In the genomic region with DNA sequence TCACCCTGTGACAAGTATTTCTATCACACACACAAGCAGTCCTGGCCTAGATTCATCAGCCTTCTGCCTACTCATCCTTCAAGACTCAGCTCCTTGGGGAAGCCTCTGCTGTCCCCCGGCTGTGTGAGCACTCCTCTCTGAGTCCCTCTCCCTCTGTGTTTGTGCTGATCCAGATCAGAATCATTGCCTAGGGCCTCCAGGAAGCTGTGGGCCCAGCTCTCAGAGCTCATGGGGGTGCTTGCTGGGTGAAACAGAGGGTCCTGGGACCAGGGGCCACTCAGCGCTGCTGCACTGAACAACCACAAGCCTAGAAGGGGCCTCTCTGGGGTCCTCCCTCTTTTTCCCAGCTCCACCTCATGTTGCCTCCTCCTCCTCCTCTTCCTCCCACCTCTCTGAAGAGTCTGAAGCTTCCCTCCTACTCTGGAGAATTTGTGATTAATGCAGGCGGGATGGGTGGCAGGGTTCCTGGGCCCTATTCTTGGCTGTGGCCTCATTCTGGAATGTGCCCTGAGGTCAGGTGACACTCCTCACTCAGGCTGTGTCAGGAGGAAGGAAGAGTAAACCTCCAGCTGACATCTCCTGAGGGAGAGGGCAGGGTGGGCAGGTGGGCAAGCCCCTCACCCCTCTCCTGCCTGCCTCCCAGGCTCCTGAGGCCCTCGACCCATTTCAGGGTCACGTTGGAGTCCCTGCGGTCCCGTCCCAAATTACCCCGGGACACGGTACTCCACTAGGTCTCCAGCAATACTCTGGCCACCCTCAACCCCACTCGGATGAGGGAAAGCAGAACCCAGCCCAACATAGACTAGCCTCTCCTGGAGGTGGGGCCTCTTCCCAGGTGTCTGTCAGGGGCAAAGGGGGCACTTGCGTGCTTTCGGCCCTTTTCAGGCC, we compare ENCODE assay signal across 14 cellular contexts. TPM values are rescaled to one million over a fixed set of nuclear protein-coding genes. Genes with fewer than 3 reads are reported as not detected.
DNase-seq lines count a peak whose midpoint lies in the region; ATAC-seq and TF ChIP-seq lines count a peak whose summit lies in the region.
"Had no signal": no experiment of that assay in that cellular context is flagged by ENCODE, and none has a peak within 500 bp of the region (broad histone marks: within the 10 kb centered on the region; RNA-seq: fewer than 3 reads in every experiment).

No MANE protein-coding gene starts in this region.

- no peaks in the 10 kb centered on the region for H3K27me3 ChIP-seq in GM23338 (ENCODE audit: insufficient read depth)
- H3K27me3 ChIP-seq in colonic mucosa: no peaks in the 10 kb centered on the region
- H3K27me3 ChIP-seq in WERI-Rb-1 (ENCODE audit: insufficient read depth, low read depth, severe bottlenecking): no peaks in the 10 kb centered on the region

- H2AFZ ChIP-seq in GM23338: peak overlapping the region; percentile 84

- H3K79me2 ChIP-seq in GM23338 (replicated peaks; ENCODE audit: insufficient read depth): no peaks in the 10 kb centered on the region

- H3K4me3 Mint-ChIP-seq in GM23338: no peak overlapping the region
- H3K4me3 Mint-ChIP-seq: activated T-cell treated with anti-CD3 and anti-CD28 coated beads, Interleukin-2, amount 50 U/mL, for 72 hours; CD4-positive, alpha-beta memory T cell; stimulated activated memory B cell treated with anti-CD40 and anti-IgM and Interleukin-4, amounts not matched to agents 10 μg/mL and 1 μg/mL and 100 μg/mL, for 72 hours had no signal

- no peaks in the 10 kb centered on the region for H3K9me2 ChIP-seq in GM23338 (ENCODE audit: insufficient read depth)

- peak overlapping the region; percentile 30; the same call in 1 of the 2 replicates for H3K27ac Mint-ChIP-seq in GM23338
- H3K27ac Mint-ChIP-seq: activated T-cell treated with anti-CD3 and anti-CD28 coated beads, Interleukin-2, amount 50 U/mL, for 72 hours; stimulated activated memory B cell treated with anti-CD40 and anti-IgM and Interleukin-4, amounts not matched to agents 10 μg/mL and 1 μg/mL and 100 μg/mL, for 72 hours had no signal

- no peak overlapping the region for H3K9ac ChIP-seq in colonic mucosa (ENCODE audit: low read depth in 2 of 2, low read length in 2 of 2)

- H3K4me3 ChIP-seq in GM23338: no peak overlapping the region
- H3K4me3 ChIP-seq in colonic mucosa: no peak overlapping the region
- H3K4me3 ChIP-seq in WERI-Rb-1 (ENCODE audit: low read depth, low read length): no peak overlapping the region

- no peaks in the 10 kb centered on the region for H3K9me3 Mint-ChIP-seq in GM23338
- H3K9me3 Mint-ChIP-seq: activated T-cell treated with anti-CD3 and anti-CD28 coated beads, Interleukin-2, amount 50 U/mL, for 72 hours; CD4-positive, alpha-beta memory T cell had no signal

- no peak; the same call in 2 of the 3 replicates for ATAC-seq in GM23338
- peak; percentile 60 to 63 for ATAC-seq in left cardiac atrium
- ATAC-seq: activated T-cell treated with anti-CD3 and anti-CD28 coated beads, Interleukin-2, amount 50 U/mL, for 72 hours; stimulated activated memory B cell treated with anti-CD40 and anti-IgM and Interleukin-4, amounts not matched to agents 10 μg/mL and 1 μg/mL and 100 μg/mL, for 72 hours had no signal

- H3K36me3 Mint-ChIP-seq in GM23338 (ENCODE audit: low read depth): no peaks in the 10 kb centered on the region
- H3K36me3 Mint-ChIP-seq: CD4-positive, alpha-beta memory T cell; stimulated activated memory B cell treated with anti-CD40 and anti-IgM and Interleukin-4, amounts not matched to agents 10 μg/mL and 1 μg/mL and 100 μg/mL, for 72 hours had no signal

- H3K27ac ChIP-seq in GM23338 (ENCODE audit: low read depth) (no peak overlapping the region), colonic mucosa (no peak overlapping the region), WERI-Rb-1 (no peak overlapping the region)

- DNase-seq in GM23338 (ENCODE audit: low spot score) (no peak), amniotic epithelial cell (ENCODE audit: low read depth) (peak; percentile 65), left cardiac atrium (no peak), renal cortical epithelial cell (ENCODE audit: low read depth) (peak; percentile 18), GM10266 (ENCODE audit: extremely low spot score) (no peak), colonic mucosa (no peak), WERI-Rb-1 (no peak)
- DNase-seq in activated CD4-positive, alpha-beta T cell treated with anti-CD3 and anti-CD28 coated beads, Interleukin-2, amount 50 U/mL, for 4 hours: no peak
- DNase-seq: activated T-cell treated with anti-CD3 and anti-CD28 coated beads, Interleukin-2, amount 50 U/mL, for 72 hours; CD4-positive, alpha-beta memory T cell; central memory CD4-positive, alpha-beta T cell; glutamatergic neuron; NCI-H2107 had no signal

- no peaks in the 10 kb centered on the region for H4K20me1 ChIP-seq in GM23338 (replicated peaks; ENCODE audit: insufficient read depth)

- no peaks in the 10 kb centered on the region for H3K36me3 ChIP-seq in GM23338 (ENCODE audit: insufficient read depth)
- H3K36me3 ChIP-seq in colonic mucosa: no peaks in the 10 kb centered on the region
- no peaks in the 10 kb centered on the region for H3K36me3 ChIP-seq in WERI-Rb-1

- H3K4me1 ChIP-seq in GM23338 (ENCODE audit: insufficient read depth) (no peaks in the 10 kb centered on the region; the same call in 1 of the 2 replicates), colonic mucosa (no peaks in the 10 kb centered on the region)

- H3K4me2 ChIP-seq in GM23338: no peak overlapping the region

- intact Hi-C loops in left cardiac atrium (cut with DNase I) (loop anchor here in 1 of 2 donors (5.0 to 10.0 kb wide), 2 partner anchors 107 to 301 kb away; a partner anchor contains a TSS), colonic mucosa (cut with DNase I) (no loop called here)

- H3K9me3 ChIP-seq in colonic mucosa (no peaks in the 10 kb centered on the region), WERI-Rb-1 (ENCODE audit: severe bottlenecking) (no peaks in the 10 kb centered on the region)

- H3K4me1 Mint-ChIP-seq in GM23338: peaks cover 5% of the 10 kb centered on the region; the same call in 2 of the 3 replicates

- H3F3A ChIP-seq in GM23338 (replicated peaks; ENCODE audit: low read depth): no peaks in the 10 kb centered on the region

- TF ChIP-seq CTCF in GM23338 (conservative IDR thresholded peaks at IDR 0.05; ENCODE audit: low read depth in 2 of 2) (no peak), GM10266 (IDR thresholded peaks at IDR 0.05; ENCODE audit: control insufficient read depth, insufficient read depth, low read depth, missing control alignments) (no peak), colonic mucosa (IDR thresholded peaks at IDR 0.05) (no peak), WERI-Rb-1 (IDR thresholded peaks at IDR 0.05; ENCODE audit: low read depth, low read length) (no peak)

- peaks cover 6% of the 10 kb centered on the region for H3K27me3 Mint-ChIP-seq in GM23338 (ENCODE audit: insufficient read depth, low read depth, poor library complexity)
- H3K27me3 Mint-ChIP-seq: stimulated activated memory B cell treated with anti-CD40 and anti-IgM and Interleukin-4, amounts not matched to agents 10 μg/mL and 1 μg/mL and 100 μg/mL, for 72 hours had no signal

TF ChIP-seq in GM23338, 12 proteins besides CTCF, POLR2A, EP300 and RAD21 (continues in another document):
- TF ChIP-seq JUNB (IDR thresholded peaks at IDR 0.05; ENCODE audit: unreplicated experiment) (no peak), EZH2phosphoT487 (IDR thresholded peaks at IDR 0.05; ENCODE audit: unreplicated experiment) (no peak), CREB1 (CRISPR knock-in tag; IDR thresholded peaks at IDR 0.05; ENCODE audit: low read depth) (no peak), ZNF114 (CRISPR knock-in tag; IDR thresholded peaks at IDR 0.05) (no peak), EZH2 (IDR thresholded peaks at IDR 0.05; ENCODE audit: low read depth, unreplicated experiment) (no peak), STAT1 (IDR thresholded peaks at IDR 0.05; ENCODE audit: unreplicated experiment) (no peak)
- TF ChIP-seq, protein P1, sequence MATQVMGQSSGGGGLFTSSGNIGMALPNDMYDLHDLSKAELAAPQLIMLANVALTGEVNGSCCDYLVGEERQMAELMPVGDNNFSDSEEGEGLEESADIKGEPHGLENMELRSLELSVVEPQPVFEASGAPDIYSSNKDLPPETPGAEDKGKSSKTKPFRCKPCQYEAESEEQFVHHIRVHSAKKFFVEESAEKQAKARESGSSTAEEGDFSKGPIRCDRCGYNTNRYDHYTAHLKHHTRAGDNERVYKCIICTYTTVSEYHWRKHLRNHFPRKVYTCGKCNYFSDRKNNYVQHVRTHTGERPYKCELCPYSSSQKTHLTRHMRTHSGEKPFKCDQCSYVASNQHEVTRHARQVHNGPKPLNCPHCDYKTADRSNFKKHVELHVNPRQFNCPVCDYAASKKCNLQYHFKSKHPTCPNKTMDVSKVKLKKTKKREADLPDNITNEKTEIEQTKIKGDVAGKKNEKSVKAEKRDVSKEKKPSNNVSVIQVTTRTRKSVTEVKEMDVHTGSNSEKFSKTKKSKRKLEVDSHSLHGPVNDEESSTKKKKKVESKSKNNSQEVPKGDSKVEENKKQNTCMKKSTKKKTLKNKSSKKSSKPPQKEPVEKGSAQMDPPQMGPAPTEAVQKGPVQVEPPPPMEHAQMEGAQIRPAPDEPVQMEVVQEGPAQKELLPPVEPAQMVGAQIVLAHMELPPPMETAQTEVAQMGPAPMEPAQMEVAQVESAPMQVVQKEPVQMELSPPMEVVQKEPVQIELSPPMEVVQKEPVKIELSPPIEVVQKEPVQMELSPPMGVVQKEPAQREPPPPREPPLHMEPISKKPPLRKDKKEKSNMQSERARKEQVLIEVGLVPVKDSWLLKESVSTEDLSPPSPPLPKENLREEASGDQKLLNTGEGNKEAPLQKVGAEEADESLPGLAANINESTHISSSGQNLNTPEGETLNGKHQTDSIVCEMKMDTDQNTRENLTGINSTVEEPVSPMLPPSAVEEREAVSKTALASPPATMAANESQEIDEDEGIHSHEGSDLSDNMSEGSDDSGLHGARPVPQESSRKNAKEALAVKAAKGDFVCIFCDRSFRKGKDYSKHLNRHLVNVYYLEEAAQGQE (IDR thresholded peaks at IDR 0.05; ENCODE audit: unreplicated experiment): no peak

RNA-seq across cellular contexts. Expression of a gene that starts 10.1 kb away (rescaled TPM):
- total RNA-seq in GM23338 (2014; rRNA removed; shearing (Covaris generic)): not detected in 2 replicates
- not detected in 2 replicates for polyA plus RNA-seq in GM23338 (2016; fragmentation: Nextera tagmentation; extraction: Ambion mirVana)
- total RNA-seq in left cardiac atrium (under 1 TPM; 0.15 to 0.50 TPM), renal cortical epithelial cell (not detected in 2 replicates), colonic mucosa (under 1 TPM; 0.10 to 0.13 TPM)
- total RNA-seq: activated T-cell treated with anti-CD3 and anti-CD28 coated beads, Interleukin-2, amount 50 U/mL, for 72 hours; CD4-positive, alpha-beta memory T cell had no signal
- polyA plus RNA-seq: CD4-positive, alpha-beta memory T cell had no signal

RNA-seq across cellular contexts. Expression of a gene that starts 20.6 kb away (rescaled TPM):
- 12.1 and 15.3 TPM in 2 replicates for total RNA-seq in GM23338 (2014; rRNA removed; shearing (Covaris generic))
- 41.2 and 46.9 TPM in 2 replicates for polyA plus RNA-seq in GM23338 (2016; fragmentation: Nextera tagmentation; extraction: Ambion mirVana)
- 10 to 100 TPM; 57.9 to 63.2 TPM for total RNA-seq in left cardiac atrium
- 8.5 and 19.5 TPM in 2 replicates for total RNA-seq in renal cortical epithelial cell
- 100 to 1,000 TPM; 116 to 169 TPM for total RNA-seq in colonic mucosa

Comparison
In these comparisons a context has a peak if more than half of its experiments do, and no peak if none do; other contexts are left out.
1. DNase-seq: peak in amniotic epithelial cell (single experiment) and renal cortical epithelial cell (single experiment); none in GM23338 (single experiment), left cardiac atrium (single experiment), GM10266 (single experiment), activated CD4-positive, alpha-beta T cell treated with anti-CD3 and anti-CD28 coated beads, Interleukin-2, amount 50 U/mL, for 4 hours (0 of 2), colonic mucosa (single experiment) and WERI-Rb-1 (single experiment).